In genomic region chr14:99741227-99741976, GRCh38 we compare ENCODE assay signal across 24 cellular contexts. TPM values are rescaled to one million over a fixed set of nuclear protein-coding genes. Genes with fewer than 3 reads are reported as not detected.
"Had no signal": no experiment of that assay in that cellular context is flagged by ENCODE, and none has a peak within 500 bp of the region (broad histone marks: within the 10 kb centered on the region; RNA-seq: fewer than 3 reads in every experiment).

No MANE protein-coding gene starts in this region.

- ATAC-seq: activated CD4-positive, CD25-positive, alpha-beta regulatory T cell treated with anti-CD3 and anti-CD28 coated beads, Interleukin-2, amount 50 U/mL, for 24 hours; effector memory CD8-positive, alpha-beta T cell; natural killer cell; stimulated activated naive B cell treated with anti-CD40 and anti-IgM and Interleukin-4, amounts not matched to agents 10 μg/mL and 1 μg/mL and 100 μg/mL, for 72 hours had no signal

- H3K9me3 ChIP-seq: tibial nerve had no signal

- H3K27ac ChIP-seq: brain microvascular endothelial cell, tibial nerve, WERI-Rb-1 had no signal

- H3K27me3 ChIP-seq: brain microvascular endothelial cell, tibial nerve had no signal

- H3K4me3 ChIP-seq: tibial nerve had no signal

- DNase-seq: activated CD4-positive, alpha-beta T cell treated with anti-CD3 and anti-CD28 coated beads for 48 hours; activated CD4-positive, alpha-beta T cell treated with anti-CD3 and anti-CD28 coated beads, Interleukin-2, amount 50 U/mL, for 48 hours; activated CD8-positive, alpha-beta memory T cell treated with anti-CD3 and anti-CD28 coated beads for 24 hours; activated gamma-delta T cell; activated naive CD4-positive, alpha-beta T cell treated with anti-CD3 and anti-CD28 coated beads, Interleukin-2, amount 50 U/mL, for 16 hours; amniotic stem cell; brain microvascular endothelial cell; caudate nucleus; cortex of kidney; effector memory CD8-positive, alpha-beta T cell; erythroblast; foreskin fibroblast; islet precursor cell; midbrain; natural killer cell; retina; stimulated activated CD4-positive, alpha-beta T cell treated with anti-CD3 and anti-CD28 coated beads, Interleukin-15, amount 100 ng/mL, for 24 hours; stimulated activated CD4-positive, alpha-beta T cell treated with anti-CD3 and anti-CD28 coated beads, Interleukin-2, amount 100 ng/mL, for 24 hours; stimulated activated naive B cell treated with anti-CD40 and anti-IgM and Interleukin-4, amounts not matched to agents 10 μg/mL and 1 μg/mL and 100 μg/mL, for 72 hours; SW 1271; T1000; WERI-Rb-1 had no signal

- H3K36me3 ChIP-seq: brain microvascular endothelial cell, tibial nerve, WERI-Rb-1 had no signal

RNA-seq across cellular contexts. Expression of gene EML1, which starts 51.8 kb away (rescaled TPM):
- total RNA-seq: natural killer cell had no signal
